23 cellular contexts compared by ENCODE assay signal in the genomic region with DNA sequence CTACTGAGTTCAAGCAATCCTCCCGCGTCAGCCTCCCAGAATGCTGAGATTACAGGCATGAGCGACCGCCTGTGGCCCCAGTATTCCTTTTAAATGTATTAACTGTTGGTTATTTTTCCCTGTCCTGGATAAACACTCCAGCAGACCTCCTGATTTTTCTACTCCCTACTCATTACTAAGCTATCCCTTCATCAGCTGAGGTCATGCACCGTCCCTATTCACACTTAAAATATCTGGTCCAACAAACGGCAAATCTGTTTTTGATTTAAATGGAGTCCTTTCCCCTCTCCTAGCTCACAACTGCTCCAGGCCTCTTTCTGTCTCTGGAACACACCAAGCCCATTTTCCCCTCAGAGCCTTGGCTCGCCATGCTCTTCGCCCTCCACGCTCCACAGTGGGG.
"Had no signal": no experiment of that assay in that cellular context is flagged by ENCODE, and none has a peak within 500 bp of the region (broad histone marks: within the 10 kb centered on the region; RNA-seq: fewer than 3 reads in every experiment).

No MANE protein-coding gene starts in this region.

- DNase-seq: activated CD4-positive, CD25-positive, alpha-beta regulatory T cell; activated CD8-positive, alpha-beta memory T cell treated with anti-CD3 and anti-CD28 coated beads, Interleukin-2, amount 50 U/mL, for 4 hours; activated CD8-positive, alpha-beta T cell treated with anti-CD3 and anti-CD28 coated beads for 36 hours; activated gamma-delta T cell treated with Interleukin-2 at 50 U/mL for 16 hours; activated naive CD4-positive, alpha-beta T cell treated with anti-CD3 and anti-CD28 coated beads, Interleukin-2, amount 10 ng/mL, durations not matched to agents 7 days and 5 days; activated naive CD8-positive, alpha-beta T cell treated with anti-CD3 and anti-CD28 coated beads for 36 hours; activated T-cell treated with anti-CD3 and anti-CD28 coated beads, Interleukin-2, amount 50 U/mL, for 72 hours; MV-4-11; NCI-H1092 treated with DMSO at 0.1 percent for 48 hours; NCI-H1417 treated with DMSO at 0.1 percent for 48 hours; NCI-H1694; NCI-H2029 treated with DMSO at 0.1 percent for 48 hours; NCI-H345; NCI-H510A; NCI-H526 treated with DMSO at 0.1 percent for 48 hours; NCI-H82; T-cell; T-helper 2 cell; T1000 had no signal

- FAIRE-seq: TTC549 had no signal

- H3K4me3 ChIP-seq: SK-N-MC had no signal

- H3K27ac ChIP-seq: SK-N-MC, VCaP had no signal

- ATAC-seq: activated CD8-positive, alpha-beta T cell treated with anti-CD3 and anti-CD28 coated beads for 36 hours; activated T-cell treated with anti-CD3 and anti-CD28 coated beads, Interleukin-2, amount 50 U/mL, for 72 hours; Right ventricle myocardium inferior; T-cell had no signal
